ENCODE assay signal across 17 cellular contexts in genomic region chr4:5158391-5158770, GRCh38.
"Had no signal": no experiment of that assay in that cellular context is flagged by ENCODE, and none has a peak within 500 bp of the region (broad histone marks: within the 10 kb centered on the region; RNA-seq: fewer than 3 reads in every experiment).

No MANE protein-coding gene starts in this region.

- H3K4me2 ChIP-seq: hepatocyte had no signal

- H3K9me3 ChIP-seq: esophagus squamous epithelium, pancreas, thoracic aorta, upper lobe of right lung had no signal

- H2AFZ ChIP-seq: hepatocyte had no signal

- H3K36me3 ChIP-seq: brain microvascular endothelial cell, esophagus squamous epithelium, pancreas, thoracic aorta, upper lobe of right lung had no signal

- H3K4me3 ChIP-seq: esophagus squamous epithelium, hepatocyte, pancreas, thoracic aorta, upper lobe of right lung had no signal

- H3K27ac ChIP-seq: brain microvascular endothelial cell, esophagus squamous epithelium, hepatocyte, pancreas, thoracic aorta, upper lobe of right lung had no signal

- DNase-seq: activated CD4-positive, alpha-beta T cell treated with anti-CD3 and anti-CD28 coated beads, Interleukin-2, amount 10 ng/mL, durations not matched to agents 7 days and 5 days; activated CD8-positive, alpha-beta memory T cell treated with anti-CD3 and anti-CD28 coated beads, Interleukin-2, amount 50 U/mL, for 48 hours; activated gamma-delta T cell; activated naive CD8-positive, alpha-beta T cell treated with anti-CD3 and anti-CD28 coated beads for 36 hours; activated T-cell treated with anti-CD3 and anti-CD28 coated beads, Interleukin-2, amount 50 U/mL, for 72 hours; amygdala; brain microvascular endothelial cell; cortex of kidney; effector CD8-positive, alpha-beta T cell; esophagus squamous epithelium; midbrain; pancreas; stimulated activated CD4-positive, alpha-beta T cell treated with anti-CD3 and anti-CD28 coated beads, Interleukin-1b, Interleukin-23, amount 100 ng/mL, for 48 hours; upper lobe of right lung had no signal

- H3K79me2 ChIP-seq: hepatocyte had no signal

- H3K27me3 ChIP-seq: brain microvascular endothelial cell, upper lobe of right lung had no signal

- H3K4me1 ChIP-seq: esophagus squamous epithelium, pancreas, upper lobe of right lung had no signal

- ATAC-seq: activated T-cell treated with anti-CD3 and anti-CD28 coated beads, Interleukin-2, amount 50 U/mL, for 72 hours; pancreas; upper lobe of right lung had no signal

- FAIRE-seq: endothelial cell of umbilical vein, pancreas had no signal
